Comparison of ENCODE assay signal across 2 cellular contexts in the genomic region with DNA sequence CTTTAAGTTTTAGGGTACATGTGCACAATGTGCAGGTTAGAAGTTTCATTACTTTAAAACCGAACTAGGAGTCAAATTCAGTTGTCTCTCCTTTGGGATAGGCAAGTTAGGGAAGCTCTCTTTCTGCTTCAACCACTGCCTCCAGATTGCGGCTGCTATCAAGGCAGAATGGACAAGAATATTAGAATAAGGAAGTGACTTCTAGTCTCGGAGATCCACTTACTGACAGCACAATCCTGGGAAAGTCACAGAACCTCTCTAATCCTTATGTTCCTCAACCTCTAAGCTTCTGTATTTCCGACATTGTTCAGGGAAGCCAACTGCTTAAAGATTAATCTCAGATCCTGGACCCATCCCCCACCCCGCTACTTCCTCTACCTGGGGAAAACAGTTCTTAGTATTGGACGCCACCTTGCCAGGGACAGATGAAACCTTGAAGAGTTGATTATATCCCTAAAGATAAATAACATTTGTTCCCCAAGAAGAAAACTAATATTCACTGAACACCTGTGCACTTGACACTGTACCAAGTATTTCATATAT.
TF ChIP-seq lines count a peak whose summit lies in the region.

No MANE protein-coding gene starts in this region.

TF ChIP-seq in HCT116, 20 proteins besides CTCF, POLR2A, EP300 and RAD21 (continued from another document):
- TF ChIP-seq ZBTB33 (IDR thresholded peaks at IDR 0.05; ENCODE audit: extremely low read depth, insufficient replicate concordance, low read length) (no peak), TCF7L2 (IDR thresholded peaks at IDR 0.05; ENCODE audit: borderline replicate concordance, extremely low read depth, insufficient read depth, insufficient read length) (no peak)

TF ChIP-seq in SK-N-SH, 30 proteins besides CTCF, POLR2A, EP300 and RAD21 (continued from another document):
- no peak for TF ChIP-seq REST (IDR thresholded peaks at IDR 0.05; ENCODE audit: low read depth, low read length)
- no peak for TF ChIP-seq IRF3 (IDR thresholded peaks at IDR 0.05; ENCODE audit: low read depth, low read length)
- TF ChIP-seq YY1 (IDR thresholded peaks at IDR 0.05; ENCODE audit: low read depth) = no peak
- TF ChIP-seq POLR2AphosphoS5 (IDR thresholded peaks at IDR 0.05; ENCODE audit: low read depth, low read length) = no peak
- TF ChIP-seq GATA2 (CRISPR knock-in tag; IDR thresholded peaks at IDR 0.05) = no peak
